ENCODE assay signal across 21 cellular contexts in genomic region chr6:157537518-157537917, GRCh38.
DNase-seq lines count a peak whose midpoint lies in the region; ATAC-seq and TF ChIP-seq lines count a peak whose summit lies in the region.
"Had no signal": no experiment of that assay in that cellular context is flagged by ENCODE, and none has a peak within 500 bp of the region (broad histone marks: within the 10 kb centered on the region; RNA-seq: fewer than 3 reads in every experiment).

No MANE protein-coding gene starts in this region.

- no peak overlapping the region for H3K23ac ChIP-seq in mesendoderm (ENCODE audit: low read length)

- H3K79me2 ChIP-seq in mesendoderm (ENCODE audit: control insufficient read depth, insufficient read depth, low read length), result no peaks in the 10 kb centered on the region

- no peak overlapping the region for H3K4ac ChIP-seq in mesendoderm (ENCODE audit: low read depth, low read length)

- H3K4me1 ChIP-seq in left ventricle myocardium inferior (peaks cover 61% of the 10 kb centered on the region), mesendoderm (ENCODE audit: control insufficient read depth, low read depth, low read length) (peaks cover 4% of the 10 kb centered on the region)
- H3K4me1 ChIP-seq: SJCRH30 had no signal

- no peaks in the 10 kb centered on the region for H3K79me1 ChIP-seq in mesendoderm (ENCODE audit: low read length)

- no peak for TF ChIP-seq CTCF in foreskin fibroblast (IDR thresholded peaks at IDR 0.05; ENCODE audit: low read depth, low read length)
- no peak for TF ChIP-seq CTCF in left ventricle myocardium inferior (IDR thresholded peaks at IDR 0.05; ENCODE audit: borderline replicate concordance)
- no peak for TF ChIP-seq CTCF in GM10248 (IDR thresholded peaks at IDR 0.05; ENCODE audit: control extremely low read depth, extremely low read depth, low read depth, missing control alignments)

- no peak overlapping the region for H3K4me2 ChIP-seq in mesendoderm (ENCODE audit: low read length)

- H2BK5ac ChIP-seq in mesendoderm (ENCODE audit: low read length), result no peak overlapping the region

- no peaks in the 10 kb centered on the region for H3K9me3 Mint-ChIP-seq in activated naive CD8-positive, alpha-beta T cell treated with anti-CD3 and anti-CD28 coated beads for 36 hours
- no peaks in the 10 kb centered on the region for H3K9me3 Mint-ChIP-seq in activated naive CD8-positive, alpha-beta T cell treated with anti-CD3 and anti-CD28 coated beads, Interleukin-2, amount 50 U/mL, for 24 hours

- H3K27ac ChIP-seq in left ventricle myocardium inferior (replicated peaks), result no peak overlapping the region
- no peak overlapping the region for H3K27ac ChIP-seq in mesendoderm (ENCODE audit: low read depth, low read length)
- H3K27ac ChIP-seq: ascending aorta, SJCRH30, vagina had no signal

- no peaks in the 10 kb centered on the region for H3K27me3 ChIP-seq in left ventricle myocardium inferior (ENCODE audit: low read depth)
- no peaks in the 10 kb centered on the region for H3K27me3 ChIP-seq in mesendoderm (ENCODE audit: insufficient read depth, low read length, poor library complexity)
- H3K27me3 ChIP-seq: ascending aorta, SJCRH30, vagina had no signal

- no peak overlapping the region for H3K4me3 Mint-ChIP-seq in activated naive CD8-positive, alpha-beta T cell treated with anti-CD3 and anti-CD28 coated beads for 36 hours
- no peak overlapping the region for H3K4me3 Mint-ChIP-seq in activated naive CD8-positive, alpha-beta T cell treated with anti-CD3 and anti-CD28 coated beads, Interleukin-2, amount 50 U/mL, for 24 hours
- H3K4me3 Mint-ChIP-seq in T-helper 17 cell, result no peak overlapping the region

- intact Hi-C loops in left ventricle myocardium inferior (cut with micrococcal nuclease), result no loop called here

- no peak overlapping the region for H4K8ac ChIP-seq in mesendoderm (ENCODE audit: low read depth, low read length)

- no CpG with 5 or more reads among the region's 2 CpGs for WGBS in mesendoderm (ENCODE audit: extremely low coverage, insufficient coverage, low lambda C conversion rate)

- POLR2A ChIA-PET in GM10248 (lab: Yijun Ruan, JAX), result no interaction called here

- no peak overlapping the region for H3K9ac ChIP-seq in mesendoderm (ENCODE audit: low read length)

- H3K27ac Mint-ChIP-seq in activated naive CD8-positive, alpha-beta T cell treated with anti-CD3 and anti-CD28 coated beads for 36 hours, result peak overlapping the region; percentile 59
- H3K27ac Mint-ChIP-seq in activated naive CD8-positive, alpha-beta T cell treated with anti-CD3 and anti-CD28 coated beads, Interleukin-2, amount 50 U/mL, for 24 hours, result no peak overlapping the region
- H3K27ac Mint-ChIP-seq in T-helper 17 cell, result peak overlapping the region; percentile 93

- no peak overlapping the region for H3K56ac ChIP-seq in mesendoderm (ENCODE audit: low read length)

- no peak for DNase-seq in activated naive CD8-positive, alpha-beta T cell treated with anti-CD3 and anti-CD28 coated beads for 36 hours
- DNase-seq in activated naive CD8-positive, alpha-beta T cell treated with anti-CD3 and anti-CD28 coated beads, Interleukin-2, amount 50 U/mL, for 24 hours, result no peak
- DNase-seq in T-helper 17 cell, result no peak
- DNase-seq in foreskin fibroblast, result peak; percentile 28 to 38
- DNase-seq in left ventricle myocardium inferior, result no peak
- no peak for DNase-seq in GM10248 (ENCODE audit: extremely low spot score)
- DNase-seq in NK-92 (lab: John Stamatoyannopoulos, UW; ENCODE audit: unreplicated experiment), result no peak
- DNase-seq in mesendoderm, result no peak
- DNase-seq: activated CD4-positive, alpha-beta T cell treated with anti-CD3 and anti-CD28 coated beads, Interleukin-2, amount 50 U/mL, for 48 hours; activated effector memory CD4-positive, alpha-beta T cell treated with Interleukin-2 at 50 U/mL for 16 hours; cortex of kidney; erythroblast; islet precursor cell; MM.1S; NCI-H187 treated with DMSO at 0.1 percent for 48 hours; NCI-H510A; OCI-M1; SJCRH30 had no signal

- H3K4me3 ChIP-seq in foreskin fibroblast (ENCODE audit: low read depth in 1 of 2, low read length in 2 of 2) (no peak overlapping the region), left ventricle myocardium inferior (no peak overlapping the region), mesendoderm (ENCODE audit: low read length) (no peak overlapping the region)
- H3K4me3 ChIP-seq: ascending aorta, SJCRH30, vagina had no signal

- no peak overlapping the region for H4K5ac ChIP-seq in mesendoderm (ENCODE audit: low read length)

- peaks cover 1% of the 10 kb centered on the region for H3K36me3 Mint-ChIP-seq in activated naive CD8-positive, alpha-beta T cell treated with anti-CD3 and anti-CD28 coated beads for 36 hours
- no peaks in the 10 kb centered on the region for H3K36me3 Mint-ChIP-seq in activated naive CD8-positive, alpha-beta T cell treated with anti-CD3 and anti-CD28 coated beads, Interleukin-2, amount 50 U/mL, for 24 hours (ENCODE audit: low read depth)
- H3K36me3 Mint-ChIP-seq in T-helper 17 cell (ENCODE audit: low read depth), result peaks cover 4% of the 10 kb centered on the region

- ATAC-seq in activated naive CD8-positive, alpha-beta T cell treated with anti-CD3 and anti-CD28 coated beads, Interleukin-2, amount 50 U/mL, for 24 hours, result no peak
- no peak for ATAC-seq in T-helper 17 cell
- ATAC-seq: HCT116 had no signal

- H3K18ac ChIP-seq in mesendoderm (ENCODE audit: low read length), result no peak overlapping the region

- H3K9me3 ChIP-seq in T-helper 17 cell (ENCODE audit: control insufficient read depth, low read length, poor library complexity, severe bottlenecking), result no peaks in the 10 kb centered on the region
- H3K9me3 ChIP-seq in left ventricle myocardium inferior (replicated peaks), result no peaks in the 10 kb centered on the region
- H3K9me3 ChIP-seq: ascending aorta, SJCRH30, vagina had no signal

- peaks cover 4% of the 10 kb centered on the region for H3K27me3 Mint-ChIP-seq in activated naive CD8-positive, alpha-beta T cell treated with anti-CD3 and anti-CD28 coated beads for 36 hours
- no peaks in the 10 kb centered on the region for H3K27me3 Mint-ChIP-seq in activated naive CD8-positive, alpha-beta T cell treated with anti-CD3 and anti-CD28 coated beads, Interleukin-2, amount 50 U/mL, for 24 hours
- H3K27me3 Mint-ChIP-seq in T-helper 17 cell, result no peaks in the 10 kb centered on the region

- no peak overlapping the region for H2AK5ac ChIP-seq in mesendoderm (ENCODE audit: low read length)

- H2BK15ac ChIP-seq in mesendoderm (replicated peaks; ENCODE audit: low read depth), result no peak overlapping the region

- CTCF ChIA-PET in GM10248 (lab: Yijun Ruan, JAX), result interaction anchor here (0.8 kb wide), 1 partner anchor 55 kb away, joined by 3 read pairs; no protein-coding TSS in a partner anchor

- no peak overlapping the region for H2BK120ac ChIP-seq in mesendoderm (ENCODE audit: low read depth, low read length)

- peaks cover 28% of the 10 kb centered on the region for H3K4me1 Mint-ChIP-seq in activated naive CD8-positive, alpha-beta T cell treated with anti-CD3 and anti-CD28 coated beads for 36 hours
- peaks cover 41% of the 10 kb centered on the region for H3K4me1 Mint-ChIP-seq in activated naive CD8-positive, alpha-beta T cell treated with anti-CD3 and anti-CD28 coated beads, Interleukin-2, amount 50 U/mL, for 24 hours
- H3K4me1 Mint-ChIP-seq in T-helper 17 cell, result peaks cover 33% of the 10 kb centered on the region

- H3K36me3 ChIP-seq in left ventricle myocardium inferior, result no peaks in the 10 kb centered on the region
- no peaks in the 10 kb centered on the region for H3K36me3 ChIP-seq in mesendoderm (ENCODE audit: control insufficient read depth, insufficient read depth, low read length)
- H3K36me3 ChIP-seq: SJCRH30, vagina had no signal

Comparison
In these comparisons a context has a peak if more than half of its experiments do, and no peak if none do; other contexts are left out.
1. DNase-seq: peak in foreskin fibroblast (2 of 2); none in activated naive CD8-positive, alpha-beta T cell treated with anti-CD3 and anti-CD28 coated beads for 36 hours (single experiment), activated naive CD8-positive, alpha-beta T cell treated with anti-CD3 and anti-CD28 coated beads, Interleukin-2, amount 50 U/mL, for 24 hours (single experiment), T-helper 17 cell (0 of 3), left ventricle myocardium inferior (single experiment), GM10248 (single experiment), NK-92 (single experiment) and mesendoderm (single experiment).